ENCODE assay signal across 35 cellular contexts in genomic region chr19:47854459-47854858, GRCh38. TPM values are rescaled to one million over a fixed set of nuclear protein-coding genes. Genes with fewer than 3 reads are reported as not detected.
"Had no signal": no experiment of that assay in that cellular context is flagged by ENCODE, and none has a peak within 500 bp of the region (broad histone marks: within the 10 kb centered on the region; RNA-seq: fewer than 3 reads in every experiment).

No MANE protein-coding gene starts in this region.

- H3K27me3 ChIP-seq: brain microvascular endothelial cell had no signal

- H3K27ac ChIP-seq: brain microvascular endothelial cell, KMS-11, WERI-Rb-1 had no signal

- H3K36me3 ChIP-seq: brain microvascular endothelial cell, WERI-Rb-1 had no signal

- FAIRE-seq: colon had no signal

- H3K9ac ChIP-seq: KMS-11 had no signal

- ATAC-seq: activated CD8-positive, alpha-beta memory T cell treated with anti-CD3 and anti-CD28 coated beads, Interleukin-2, amount 10 ng/mL, durations not matched to agents 7 days and 5 days had no signal

- H3K4me2 ChIP-seq: KMS-11 had no signal

- DNase-seq: activated CD4-positive, alpha-beta memory T cell treated with anti-CD3 and anti-CD28 coated beads, Interleukin-2, amount 10 ng/mL, durations not matched to agents 7 days and 5 days; activated CD4-positive, alpha-beta T cell treated with anti-CD3 and anti-CD28 coated beads for 1 hour; activated CD4-positive, alpha-beta T cell treated with anti-CD3 and anti-CD28 coated beads for 48 hours; activated CD4-positive, CD25-positive, alpha-beta regulatory T cell; activated CD8-positive, alpha-beta memory T cell treated with anti-CD3 and anti-CD28 coated beads for 24 hours; activated CD8-positive, alpha-beta memory T cell treated with anti-CD3 and anti-CD28 coated beads, Interleukin-2, amount 10 ng/mL, durations not matched to agents 7 days and 5 days; activated CD8-positive, alpha-beta memory T cell treated with anti-CD3 and anti-CD28 coated beads, Interleukin-2, amount 50 U/mL, for 48 hours; activated effector memory CD4-positive, alpha-beta T cell treated with Interleukin-2 at 50 U/mL for 16 hours; activated naive CD4-positive, alpha-beta T cell; activated naive CD4-positive, alpha-beta T cell treated with anti-CD3 and anti-CD28 coated beads, Interleukin-2, amount 50 U/mL, for 16 hours; activated naive CD8-positive, alpha-beta T cell treated with anti-CD3 and anti-CD28 coated beads for 36 hours; activated T-cell treated with anti-CD3 and anti-CD28 coated beads, Interleukin-2, amount 50 U/mL, for 48 hours; amniotic stem cell; brain microvascular endothelial cell; central memory CD4-positive, alpha-beta T cell; NCI-H1105; NCI-H1436; NCI-H1694; NCI-H1930; NCI-H2081 treated with DMSO at 0.1 percent for 48 hours; NCI-H226; NCI-H446 treated with DMSO at 0.1 percent for 48 hours; NCI-H524; NCI-H69; NCI-H82; Right ventricle myocardium superior; SW 1271; T-helper 1 cell; T-helper 9 cell; WERI-Rb-1 had no signal

RNA-seq across cellular contexts. Expression of gene TPRX2, which starts 4.6 kb away (rescaled TPM):
- total RNA-seq: activated CD4-positive, alpha-beta memory T cell treated with anti-CD3 and anti-CD28 coated beads, Interleukin-2, amount 10 ng/mL, durations not matched to agents 7 days and 5 days; activated CD8-positive, alpha-beta memory T cell treated with anti-CD3 and anti-CD28 coated beads, Interleukin-2, amount 10 ng/mL, durations not matched to agents 7 days and 5 days; activated naive CD8-positive, alpha-beta T cell treated with anti-CD3 and anti-CD28 coated beads for 36 hours; aorta; cerebellum; LHCN-M2; Right ventricle myocardium superior had no signal
- polyA plus RNA-seq: aorta had no signal

RNA-seq across cellular contexts. Expression of gene SULT2A1, which starts 31.7 kb away (rescaled TPM):
- total RNA-seq: activated CD4-positive, alpha-beta memory T cell treated with anti-CD3 and anti-CD28 coated beads, Interleukin-2, amount 10 ng/mL, durations not matched to agents 7 days and 5 days; activated CD8-positive, alpha-beta memory T cell treated with anti-CD3 and anti-CD28 coated beads, Interleukin-2, amount 10 ng/mL, durations not matched to agents 7 days and 5 days; activated naive CD8-positive, alpha-beta T cell treated with anti-CD3 and anti-CD28 coated beads for 36 hours; aorta; cerebellum; LHCN-M2; Right ventricle myocardium superior had no signal

RNA-seq across cellular contexts. Expression of gene CRX, which starts 32.7 kb away (rescaled TPM):
- total RNA-seq: activated CD4-positive, alpha-beta memory T cell treated with anti-CD3 and anti-CD28 coated beads, Interleukin-2, amount 10 ng/mL, durations not matched to agents 7 days and 5 days; activated CD8-positive, alpha-beta memory T cell treated with anti-CD3 and anti-CD28 coated beads, Interleukin-2, amount 10 ng/mL, durations not matched to agents 7 days and 5 days; activated naive CD8-positive, alpha-beta T cell treated with anti-CD3 and anti-CD28 coated beads for 36 hours; aorta; cerebellum; LHCN-M2; Right ventricle myocardium superior had no signal

RNA-seq across cellular contexts. Expression of gene TPRX1, which starts 50.1 kb away (rescaled TPM):
- total RNA-seq: activated CD4-positive, alpha-beta memory T cell treated with anti-CD3 and anti-CD28 coated beads, Interleukin-2, amount 10 ng/mL, durations not matched to agents 7 days and 5 days; activated CD8-positive, alpha-beta memory T cell treated with anti-CD3 and anti-CD28 coated beads, Interleukin-2, amount 10 ng/mL, durations not matched to agents 7 days and 5 days; activated naive CD8-positive, alpha-beta T cell treated with anti-CD3 and anti-CD28 coated beads for 36 hours; aorta; cerebellum; LHCN-M2; Right ventricle myocardium superior had no signal
- polyA plus RNA-seq: aorta had no signal
